In genomic region chr15:26877842-26878241, GRCh38 we compare ENCODE assay signal across 18 cellular contexts. TPM values are rescaled to one million over a fixed set of nuclear protein-coding genes. Genes with fewer than 3 reads are reported as not detected.
DNase-seq lines count a peak whose midpoint lies in the region; ATAC-seq, FAIRE-seq and TF ChIP-seq lines count a peak whose summit lies in the region.
"Had no signal": no experiment of that assay in that cellular context is flagged by ENCODE, and none has a peak within 500 bp of the region (broad histone marks: within the 10 kb centered on the region; RNA-seq: fewer than 3 reads in every experiment).

No MANE protein-coding gene starts in this region.

- no peaks in the 10 kb centered on the region; the same call in 1 of the 2 replicates for H4K20me1 ChIP-seq in K562 (replicated peaks; ENCODE audit: control insufficient read depth, insufficient read depth, low read length)
- no peaks in the 10 kb centered on the region for H4K20me1 ChIP-seq in mammary epithelial cell (ENCODE audit: insufficient read depth, low read length)

- DNase-seq in DMS79 (lab: John Stamatoyannopoulos, UW) (peak; percentile 21), DMS79 treated with DMSO at 0.1 percent for 48 hours (lab: John Stamatoyannopoulos, UW) (no peak), GM12891 (ENCODE audit: insufficient read length, low spot score) (no peak), OCI-M1 (lab: John Stamatoyannopoulos, UW) (peak; percentile 48), K562 (ENCODE audit: extremely low read depth in 1 of 4, low spot score in 3 of 4) (peak in 1 of 4 experiments; percentile 1), mammary epithelial cell (no peak), NCI-H1436 (lab: John Stamatoyannopoulos, UW) (no peak)
- DNase-seq: AML-193; Caco-2; CD4-positive, alpha-beta T cell; GF-D8; GOT3; H7 had no signal

- H3K4me1 ChIP-seq in K562 (replicated peaks in 1 of 2; ENCODE audit: control insufficient read depth in 2 of 2, insufficient read depth in 2 of 2, low read length in 2 of 2) = no peaks in the 10 kb centered on the region
- no peaks in the 10 kb centered on the region for H3K4me1 ChIP-seq in mammary epithelial cell (ENCODE audit: insufficient read depth, low read length)
- H3K4me1 ChIP-seq: A549, Caco-2 had no signal

- ATAC-seq in K562 = peak; percentile 61
- ATAC-seq: HepG2 had no signal

- TF ChIP-seq POLR2A in GM12891 (IDR thresholded peaks at IDR 0.05; ENCODE audit: low read depth, low read length) (no peak), K562 (conservative IDR thresholded peaks at IDR 0.05) (no peak)

- CTCF ChIA-PET in K562 (lab: Yijun Ruan, JAX; ENCODE audit: low intra/inter-chr PET ratio) (no interaction called here), mammary epithelial cell (lab: Charles Lee; ENCODE audit: low non-redundant PET) (no interaction called here)

- H3K4me3 ChIP-seq in K562 (no peak overlapping the region), mammary epithelial cell (replicated peaks in 1 of 3; ENCODE audit: insufficient read depth in 1 of 3, low read depth in 2 of 3, low read length in 3 of 3) (no peak overlapping the region)
- H3K4me3 ChIP-seq: A549 had no signal

- no peak for TF ChIP-seq EP300 in K562 (IDR thresholded peaks at IDR 0.05; ENCODE audit: low read length)

- H3K4me2 ChIP-seq in K562 (ENCODE audit: insufficient read depth, low read length) = no peak overlapping the region
- H3K4me2 ChIP-seq in mammary epithelial cell (ENCODE audit: insufficient read depth, low read depth, low read length) = no peak overlapping the region
- H3K4me2 ChIP-seq: A549 had no signal

- in situ Hi-C loops in K562 (cut with MboI) = loop anchor here (25.0 kb wide), 1 partner anchor 1159 kb away; no protein-coding TSS in a partner anchor
- in situ Hi-C loops in mammary epithelial cell (cut with MboI; ENCODE audit: low sequenced_read_pairs in 2 of 2) = no loop called here

- H3K9me3 ChIP-seq in K562 (replicated peaks; ENCODE audit: control insufficient read depth, insufficient read depth, low read depth, low read length) = no peaks in the 10 kb centered on the region
- H3K9me3 ChIP-seq in mammary epithelial cell (replicated peaks; ENCODE audit: insufficient read depth, low read length) = peaks cover 26% of the 10 kb centered on the region
- H3K9me3 ChIP-seq: A549, Caco-2 had no signal

- FAIRE-seq in GM12891 (lab: Jason Lieb, UNC) (no peak), K562 (lab: Jason Lieb, UNC) (no peak)
- FAIRE-seq: A549, D721Med, HepG2 had no signal

- H3K36me3 ChIP-seq in K562 (ENCODE audit: control insufficient read depth, insufficient read depth, low read length) (no peaks in the 10 kb centered on the region), mammary epithelial cell (ENCODE audit: insufficient read depth, low read length) (no peaks in the 10 kb centered on the region)

- TF ChIP-seq CTCF in K562 (IDR thresholded peaks at IDR 0.05 in 2 of 3, conservative IDR thresholded peaks at IDR 0.05 in 1 of 3; ENCODE audit: insufficient read depth in 2 of 3, low read depth in 1 of 3, low read length in 3 of 3) (no peak), mammary epithelial cell (conservative IDR thresholded peaks at IDR 0.05 in 1 of 2, IDR thresholded peaks at IDR 0.05 in 1 of 2; ENCODE audit: extremely low read depth in 1 of 2, insufficient read depth in 1 of 2, low read depth in 1 of 2, low read length in 2 of 2) (no peak)

- H3K79me2 ChIP-seq in K562 (ENCODE audit: control insufficient read depth, insufficient read depth, low read length) (no peaks in the 10 kb centered on the region), mammary epithelial cell (ENCODE audit: insufficient read depth, low read length) (no peaks in the 10 kb centered on the region)

- no peaks in the 10 kb centered on the region for H3K9me1 ChIP-seq in K562 (ENCODE audit: control insufficient read depth, insufficient read depth, low read length)

- POLR2A ChIA-PET in K562 (lab: Yijun Ruan, JAX) = interaction anchor here (0.6 kb wide), 1 partner anchor 42 kb away, joined by 3 read pairs; no protein-coding TSS in a partner anchor

- dilution Hi-C loops in mammary epithelial cell (cut with HindIII; ENCODE audit: low sequenced_read_pairs) = no loop called here

- BruUV-seq in K562 (replicated peaks; lab: Mats Ljungman, UMichigan) (no TSS peak), mammary epithelial cell (replicated peaks; lab: Mats Ljungman, UMichigan) (no TSS peak)

- H2AFZ ChIP-seq in K562 (ENCODE audit: low read depth, low read length) (no peak overlapping the region), mammary epithelial cell (ENCODE audit: low read depth, low read length) (no peak overlapping the region)

- no peak for TF ChIP-seq RAD21 in K562 (CRISPR knock-in tag; conservative IDR thresholded peaks at IDR 0.05 in 1 of 2, IDR thresholded peaks at IDR 0.05 in 1 of 2)

- intact Hi-C loops in K562 (cut with micrococcal nuclease) (no loop called here), mammary epithelial cell (cut with micrococcal nuclease) (no loop called here)

- H3K27me3 ChIP-seq in K562 (ENCODE audit: control insufficient read depth in 2 of 2, insufficient read depth in 2 of 2, low read length in 2 of 2) (peaks cover 0 to 25% of the 10 kb centered on the region in 2 experiments; a peak in 3 of 5 replicates), mammary epithelial cell (ENCODE audit: insufficient read depth, low read length) (no peaks in the 10 kb centered on the region)

- 0% methylated on average over 10 of the region's 10 CpGs for WGBS in K562 (ENCODE audit: insufficient coverage, low coverage, missing lambda C conversion rate)
- WGBS in mammary epithelial cell (ENCODE audit: low coverage, missing lambda C conversion rate) = 86% methylated on average over 8 of the region's 10 CpGs

- no peak overlapping the region for H3K27ac ChIP-seq in K562 (ENCODE audit: extremely low read depth, low read depth, low read length)
- H3K27ac ChIP-seq in mammary epithelial cell (ENCODE audit: insufficient read depth, low read depth, low read length) = no peak overlapping the region
- H3K27ac ChIP-seq: 22Rv1, A549, C4-2B had no signal

- H3K9ac ChIP-seq in K562 (ENCODE audit: insufficient read depth in 1 of 2, low read depth in 2 of 2, low read length in 2 of 2) (no peak overlapping the region), mammary epithelial cell (ENCODE audit: insufficient read depth, low read length) (no peak overlapping the region)

TF ChIP-seq in GM12891, 5 proteins besides CTCF, POLR2A, EP300 and RAD21:
- 0 out of 2 replicates have a peak, but pooled peaks have one; percentile 28 for TF ChIP-seq SPI1 (IDR thresholded peaks at IDR 0.05; ENCODE audit: low read depth, low read length)
- no peak for TF ChIP-seq TAF1 (IDR thresholded peaks at IDR 0.05; ENCODE audit: low read depth, low read length)
- TF ChIP-seq POU2F2 (IDR thresholded peaks at IDR 0.05; ENCODE audit: low read depth, low read length) = no peak
- TF ChIP-seq POLR2AphosphoS5 (IDR thresholded peaks at IDR 0.05; ENCODE audit: low read depth, low read length) = no peak
- TF ChIP-seq PAX5 (IDR thresholded peaks at IDR 0.05; ENCODE audit: insufficient read depth, low read length, severe bottlenecking) = no peak

TF ChIP-seq in K562, 482 proteins besides CTCF, POLR2A, EP300 and RAD21 (continues in another document):
- TF ChIP-seq ZNF311 (CRISPR knock-in tag; IDR thresholded peaks at IDR 0.05) = no peak
- no peak for TF ChIP-seq SFPQ (IDR thresholded peaks at IDR 0.05; ENCODE audit: low read depth, low read length)

RNA-seq across cellular contexts. Expression of gene GABRA5, which starts 11.0 kb away (rescaled TPM):
- polyA plus RNA-seq in GM12891 (2012; ENCODE audit: low read depth, missing spikeins) = not detected
- not detected in 2 replicates for total RNA-seq in K562 (2011; cell fraction: chromatin; rRNA removed; ENCODE audit: low replicate concordance)
- total RNA-seq in K562 (2011; cell fraction: nucleolus; rRNA removed) = not detected in 2 replicates
- not detected in 2 replicates for total RNA-seq in K562 (2011; cell fraction: nucleoplasm; rRNA removed)
- total RNA-seq in K562 (2014; rRNA removed) (not detected in 2 replicates), K562 (2014; rRNA removed; fragmentation: Illumina TruSeq; extraction: Trizol) (not detected in 2 replicates), K562 (2015; rRNA removed; fragmentation: Illumina TruSeq; extraction: Trizol) (not detected in 2 replicates), K562 (2021) (not detected in 2 replicates), mammary epithelial cell (not detected)
- polyA plus RNA-seq in K562 (2011; rRNA removed) (not detected in 2 replicates), K562 (2014; fragmentation: Illumina TruSeq; extraction: Trizol) (not detected in 2 replicates), K562 (2014; fragmentation: Nextera tagmentation; extraction: Ambion mirVana) (not detected), K562 (2014; rRNA removed) (not detected in 2 replicates), mammary epithelial cell (not detected)
- not detected in 2 replicates for polyA plus RNA-seq in K562 (2011; cell fraction: cytosol; rRNA removed)
- polyA plus RNA-seq in K562 (2011; cell fraction: nucleus; rRNA removed) = not detected in 2 replicates
- 0.03 TPM in 1 of 2 replicates, not detected in the other for polyA plus RNA-seq in K562 (2012)
- polyA minus RNA-seq in K562 (2011; rRNA and poly(A)+ RNA removed) = not detected in 2 replicates
- polyA minus RNA-seq in K562 (2011; cell fraction: cytosol; rRNA and poly(A)+ RNA removed) = not detected in 2 replicates
- polyA minus RNA-seq in K562 (2011; cell fraction: nucleus; rRNA and poly(A)+ RNA removed) = not detected in 2 replicates
- polyA minus RNA-seq in mammary epithelial cell = not detected
- total RNA-seq: Caco-2; CD4-positive, alpha-beta T cell; HepG2 had no signal
- polyA plus RNA-seq: HepG2 had no signal

Comparison
In these comparisons a context has a peak if more than half of its experiments do, and no peak if none do; other contexts are left out.
1. DNase-seq: peak in DMS79 (single experiment) and OCI-M1 (single experiment); none in DMS79 treated with DMSO at 0.1 percent for 48 hours (single experiment), GM12891 (single experiment), mammary epithelial cell (single experiment) and NCI-H1436 (single experiment).